In the genomic region with DNA sequence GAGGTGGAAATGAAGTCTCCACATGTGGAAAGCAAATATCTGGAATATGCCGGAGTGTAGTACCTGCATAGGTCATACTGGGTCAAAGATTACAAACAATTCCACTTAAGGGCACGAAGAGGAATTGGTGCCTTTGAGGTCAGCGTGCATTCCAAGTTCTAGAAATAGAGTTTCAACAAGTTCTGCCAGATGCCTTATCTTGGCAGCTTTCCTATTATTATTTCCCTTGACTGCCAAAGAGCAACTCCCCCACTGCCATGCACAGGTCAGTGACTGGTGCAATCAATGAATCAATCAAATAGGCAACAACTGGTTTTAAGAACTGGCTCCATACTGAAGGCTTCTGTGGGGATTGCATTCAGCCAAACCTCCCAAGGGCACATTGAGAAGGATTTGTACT, we compare ENCODE assay signal across 1 cellular context.
TF ChIP-seq lines count a peak whose summit lies in the region.

No MANE protein-coding gene starts in this region.

TF ChIP-seq in HCT116, 20 proteins besides CTCF, POLR2A, EP300 and RAD21 (continued from another document):
- TF ChIP-seq, protein P1, sequence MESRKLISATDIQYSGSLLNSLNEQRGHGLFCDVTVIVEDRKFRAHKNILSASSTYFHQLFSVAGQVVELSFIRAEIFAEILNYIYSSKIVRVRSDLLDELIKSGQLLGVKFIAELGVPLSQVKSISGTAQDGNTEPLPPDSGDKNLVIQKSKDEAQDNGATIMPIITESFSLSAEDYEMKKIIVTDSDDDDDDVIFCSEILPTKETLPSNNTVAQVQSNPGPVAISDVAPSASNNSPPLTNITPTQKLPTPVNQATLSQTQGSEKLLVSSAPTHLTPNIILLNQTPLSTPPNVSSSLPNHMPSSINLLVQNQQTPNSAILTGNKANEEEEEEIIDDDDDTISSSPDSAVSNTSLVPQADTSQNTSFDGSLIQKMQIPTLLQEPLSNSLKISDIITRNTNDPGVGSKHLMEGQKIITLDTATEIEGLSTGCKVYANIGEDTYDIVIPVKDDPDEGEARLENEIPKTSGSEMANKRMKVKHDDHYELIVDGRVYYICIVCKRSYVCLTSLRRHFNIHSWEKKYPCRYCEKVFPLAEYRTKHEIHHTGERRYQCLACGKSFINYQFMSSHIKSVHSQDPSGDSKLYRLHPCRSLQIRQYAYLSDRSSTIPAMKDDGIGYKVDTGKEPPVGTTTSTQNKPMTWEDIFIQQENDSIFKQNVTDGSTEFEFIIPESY (IDR thresholded peaks at IDR 0.05; ENCODE audit: extremely low read depth, insufficient replicate concordance, low read length) = no peak
- TF ChIP-seq YY1 (IDR thresholded peaks at IDR 0.05; ENCODE audit: extremely low read depth, insufficient replicate concordance, low read depth, low read length) (no peak), ATF3 (IDR thresholded peaks at IDR 0.05) (no peak), EZH2phosphoT487 (IDR thresholded peaks at IDR 0.05; ENCODE audit: borderline replicate concordance) (no peak), ZFX (IDR thresholded peaks at IDR 0.05) (no peak), MAX (IDR thresholded peaks at IDR 0.05) (no peak), FOSL1 (IDR thresholded peaks at IDR 0.05; ENCODE audit: low read depth) (no peak)
